10 cellular contexts compared by ENCODE assay signal in genomic region chr5:95591490-95591901, GRCh38. TPM values are rescaled to one million over a fixed set of nuclear protein-coding genes. Genes with fewer than 3 reads are reported as not detected.
DNase-seq lines count a peak whose midpoint lies in the region; ATAC-seq and TF ChIP-seq lines count a peak whose summit lies in the region.
"Had no signal": no experiment of that assay in that cellular context is flagged by ENCODE, and none has a peak within 500 bp of the region (broad histone marks: within the 10 kb centered on the region; RNA-seq: fewer than 3 reads in every experiment).

No MANE protein-coding gene starts in this region.

- H3K4me3 ChIP-seq in GM06990 (replicated peaks; ENCODE audit: low read depth, low read length) (no peak overlapping the region), fibroblast of pulmonary artery (replicated peaks; ENCODE audit: low read depth, low read length) (no peak overlapping the region)
- H3K4me3 ChIP-seq: upper lobe of left lung had no signal

- H3K27me3 ChIP-seq in GM06990 (replicated peaks; ENCODE audit: control insufficient read depth, insufficient read depth, low read length) = no peaks in the 10 kb centered on the region
- H3K27me3 ChIP-seq: upper lobe of left lung had no signal

- TF ChIP-seq CTCF in GM06990 (IDR thresholded peaks at IDR 0.05; ENCODE audit: insufficient read depth, low read length, poor library complexity, severe bottlenecking) (no peak), fibroblast of pulmonary artery (IDR thresholded peaks at IDR 0.05; ENCODE audit: low read length, missing control alignments) (no peak)

- peak; percentile 30 for DNase-seq in GM06990 (ENCODE audit: extremely low read depth, insufficient read length)
- DNase-seq in HPDE6-E6E7 (ENCODE audit: extremely low spot score) = peak; percentile 58
- peak; percentile 78 for DNase-seq in fibroblast of pulmonary artery (ENCODE audit: low read depth)
- no peak for DNase-seq in HT-29 (ENCODE audit: low spot score)
- no peak for DNase-seq in superior temporal gyrus (ENCODE audit: extremely low spot score)
- DNase-seq in midbrain (lab: John Stamatoyannopoulos, UW) = no peak
- DNase-seq in SKM-1 (lab: John Stamatoyannopoulos, UW; ENCODE audit: unreplicated experiment) = no peak
- DNase-seq: central memory CD4-positive, alpha-beta T cell; upper lobe of left lung had no signal

- no peaks in the 10 kb centered on the region for H3K36me3 ChIP-seq in GM06990 (ENCODE audit: control insufficient read depth, insufficient read depth, low read length)
- H3K36me3 ChIP-seq: upper lobe of left lung had no signal

- peak; percentile 93 for ATAC-seq in GM21529 (IDR thresholded peaks at IDR 0.05; ENCODE audit: unreplicated experiment)

RNA-seq across cellular contexts. Expression of gene GPR150, which starts 28.4 kb away (rescaled TPM):
- not detected in 2 replicates for total RNA-seq in HT-29 (2014; rRNA removed; shearing (Covaris generic))

RNA-seq across cellular contexts. Expression of gene ARSK, which starts 36.6 kb away (rescaled TPM):
- total RNA-seq in HT-29 (2014; rRNA removed; shearing (Covaris generic)) = 1.7 and 2.3 TPM in 2 replicates

RNA-seq across cellular contexts. Expression of gene SKIC3, which starts 36.7 kb away (rescaled TPM):
- total RNA-seq in HT-29 (2014; rRNA removed; shearing (Covaris generic)) = 21.6 and 30.0 TPM in 2 replicates

RNA-seq across cellular contexts. Expression of gene RFESD, which starts 55.1 kb away (rescaled TPM):
- total RNA-seq in HT-29 (2014; rRNA removed; shearing (Covaris generic)) = 0.03 TPM in 1 of 2 replicates, not detected in the other

Comparison
In these comparisons a context has a peak if more than half of its experiments do, and no peak if none do; other contexts are left out.
1. DNase-seq: peak in GM06990 (single experiment), HPDE6-E6E7 (single experiment) and fibroblast of pulmonary artery (single experiment); none in HT-29 (single experiment), superior temporal gyrus (single experiment), midbrain (single experiment) and SKM-1 (single experiment).